1 cellular context compared by ENCODE assay signal in the genomic region with DNA sequence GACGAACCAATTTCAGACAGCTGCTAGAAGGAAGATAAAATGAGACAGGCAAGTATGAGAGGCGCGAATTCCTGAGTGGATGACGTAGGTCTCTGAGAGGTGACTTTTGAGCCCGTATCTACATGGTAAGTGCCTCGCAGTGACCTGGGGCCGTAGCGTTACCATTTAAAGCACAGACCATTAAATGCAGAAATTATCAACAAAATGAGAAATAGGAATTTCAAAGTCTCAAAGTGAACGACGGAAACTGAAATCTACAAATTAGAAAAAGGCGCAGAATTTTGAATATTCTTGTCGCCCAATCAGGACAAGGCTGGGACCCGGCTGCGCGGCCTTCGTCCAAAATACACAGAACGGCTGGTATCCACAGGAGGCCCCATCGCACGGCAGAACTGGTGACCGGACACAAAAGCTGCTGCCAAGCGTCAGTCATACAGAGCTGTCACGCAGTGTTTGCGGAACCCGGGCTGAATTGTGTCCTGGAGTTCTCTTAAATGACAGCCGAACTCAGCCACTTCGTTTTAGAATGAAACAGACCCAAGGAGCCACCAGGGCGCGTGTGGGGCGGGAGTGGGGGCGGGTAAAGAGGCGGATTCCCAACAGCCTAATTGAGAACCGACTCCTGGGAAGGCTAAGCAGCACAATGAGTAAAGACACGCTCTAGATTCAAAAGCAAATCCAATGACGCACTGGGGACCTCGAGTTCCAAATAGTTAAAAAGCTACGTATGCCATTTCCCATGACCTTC.
A peak's percentile ranks its signal among the peaks of the same experiment; 100 is the strongest.
TF ChIP-seq lines count a peak whose summit lies in the region.

No MANE protein-coding gene starts in this region.

TF ChIP-seq in WTC11, 78 proteins besides CTCF, POLR2A, EP300 and RAD21 (continues in another document):
- TF ChIP-seq, protein P1, sequence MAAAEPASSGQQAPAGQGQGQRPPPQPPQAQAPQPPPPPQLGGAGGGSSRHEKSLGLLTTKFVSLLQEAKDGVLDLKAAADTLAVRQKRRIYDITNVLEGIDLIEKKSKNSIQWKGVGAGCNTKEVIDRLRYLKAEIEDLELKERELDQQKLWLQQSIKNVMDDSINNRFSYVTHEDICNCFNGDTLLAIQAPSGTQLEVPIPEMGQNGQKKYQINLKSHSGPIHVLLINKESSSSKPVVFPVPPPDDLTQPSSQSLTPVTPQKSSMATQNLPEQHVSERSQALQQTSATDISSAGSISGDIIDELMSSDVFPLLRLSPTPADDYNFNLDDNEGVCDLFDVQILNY (CRISPR knock-in tag; IDR thresholded peaks at IDR 0.05): no peak
- TF ChIP-seq, protein P2, sequence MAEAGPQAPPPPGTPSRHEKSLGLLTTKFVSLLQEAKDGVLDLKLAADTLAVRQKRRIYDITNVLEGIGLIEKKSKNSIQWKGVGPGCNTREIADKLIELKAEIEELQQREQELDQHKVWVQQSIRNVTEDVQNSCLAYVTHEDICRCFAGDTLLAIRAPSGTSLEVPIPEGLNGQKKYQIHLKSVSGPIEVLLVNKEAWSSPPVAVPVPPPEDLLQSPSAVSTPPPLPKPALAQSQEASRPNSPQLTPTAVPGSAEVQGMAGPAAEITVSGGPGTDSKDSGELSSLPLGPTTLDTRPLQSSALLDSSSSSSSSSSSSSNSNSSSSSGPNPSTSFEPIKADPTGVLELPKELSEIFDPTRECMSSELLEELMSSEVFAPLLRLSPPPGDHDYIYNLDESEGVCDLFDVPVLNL (CRISPR knock-in tag; IDR thresholded peaks at IDR 0.05; ENCODE audit: borderline replicate concordance, low read depth): no peak
- TF ChIP-seq OVOL2 (CRISPR knock-in tag; IDR thresholded peaks at IDR 0.05; ENCODE audit: borderline replicate concordance) (no peak), CBFB (CRISPR knock-in tag; IDR thresholded peaks at IDR 0.05; ENCODE audit: low read depth) (no peak), CREB1 (CRISPR knock-in tag; IDR thresholded peaks at IDR 0.05) (no peak), FOXP1 (CRISPR knock-in tag; IDR thresholded peaks at IDR 0.05; ENCODE audit: borderline replicate concordance) (0 out of 2 replicates have a peak, but pooled peaks have one; percentile 8), RORB (CRISPR knock-in tag; IDR thresholded peaks at IDR 0.05) (no peak), NFE2L1 (CRISPR knock-in tag; IDR thresholded peaks at IDR 0.05) (no peak), ZBTB21 (CRISPR knock-in tag; IDR thresholded peaks at IDR 0.05; ENCODE audit: borderline replicate concordance) (no peak), ATF1 (CRISPR knock-in tag; IDR thresholded peaks at IDR 0.05) (no peak), CREM (CRISPR knock-in tag; IDR thresholded peaks at IDR 0.05) (no peak), SMAD4 (CRISPR knock-in tag; IDR thresholded peaks at IDR 0.05) (no peak), EMX1 (CRISPR knock-in tag; IDR thresholded peaks at IDR 0.05) (peak; percentile 98), ZNF138 (CRISPR knock-in tag; conservative IDR thresholded peaks at IDR 0.05) (no peak)
- TF ChIP-seq, protein P3, sequence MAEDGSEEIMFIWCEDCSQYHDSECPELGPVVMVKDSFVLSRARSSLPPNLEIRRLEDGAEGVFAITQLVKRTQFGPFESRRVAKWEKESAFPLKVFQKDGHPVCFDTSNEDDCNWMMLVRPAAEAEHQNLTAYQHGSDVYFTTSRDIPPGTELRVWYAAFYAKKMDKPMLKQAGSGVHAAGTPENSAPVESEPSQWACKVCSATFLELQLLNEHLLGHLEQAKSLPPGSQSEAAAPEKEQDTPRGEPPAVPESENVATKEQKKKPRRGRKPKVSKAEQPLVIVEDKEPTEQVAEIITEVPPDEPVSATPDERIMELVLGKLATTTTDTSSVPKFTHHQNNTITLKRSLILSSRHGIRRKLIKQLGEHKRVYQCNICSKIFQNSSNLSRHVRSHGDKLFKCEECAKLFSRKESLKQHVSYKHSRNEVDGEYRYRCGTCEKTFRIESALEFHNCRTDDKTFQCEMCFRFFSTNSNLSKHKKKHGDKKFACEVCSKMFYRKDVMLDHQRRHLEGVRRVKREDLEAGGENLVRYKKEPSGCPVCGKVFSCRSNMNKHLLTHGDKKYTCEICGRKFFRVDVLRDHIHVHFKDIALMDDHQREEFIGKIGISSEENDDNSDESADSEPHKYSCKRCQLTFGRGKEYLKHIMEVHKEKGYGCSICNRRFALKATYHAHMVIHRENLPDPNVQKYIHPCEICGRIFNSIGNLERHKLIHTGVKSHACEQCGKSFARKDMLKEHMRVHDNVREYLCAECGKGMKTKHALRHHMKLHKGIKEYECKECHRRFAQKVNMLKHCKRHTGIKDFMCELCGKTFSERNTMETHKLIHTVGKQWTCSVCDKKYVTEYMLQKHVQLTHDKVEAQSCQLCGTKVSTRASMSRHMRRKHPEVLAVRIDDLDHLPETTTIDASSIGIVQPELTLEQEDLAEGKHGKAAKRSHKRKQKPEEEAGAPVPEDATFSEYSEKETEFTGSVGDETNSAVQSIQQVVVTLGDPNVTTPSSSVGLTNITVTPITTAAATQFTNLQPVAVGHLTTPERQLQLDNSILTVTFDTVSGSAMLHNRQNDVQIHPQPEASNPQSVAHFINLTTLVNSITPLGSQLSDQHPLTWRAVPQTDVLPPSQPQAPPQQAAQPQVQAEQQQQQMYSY (CRISPR knock-in tag; IDR thresholded peaks at IDR 0.05): no peak
- TF ChIP-seq, protein P4, sequence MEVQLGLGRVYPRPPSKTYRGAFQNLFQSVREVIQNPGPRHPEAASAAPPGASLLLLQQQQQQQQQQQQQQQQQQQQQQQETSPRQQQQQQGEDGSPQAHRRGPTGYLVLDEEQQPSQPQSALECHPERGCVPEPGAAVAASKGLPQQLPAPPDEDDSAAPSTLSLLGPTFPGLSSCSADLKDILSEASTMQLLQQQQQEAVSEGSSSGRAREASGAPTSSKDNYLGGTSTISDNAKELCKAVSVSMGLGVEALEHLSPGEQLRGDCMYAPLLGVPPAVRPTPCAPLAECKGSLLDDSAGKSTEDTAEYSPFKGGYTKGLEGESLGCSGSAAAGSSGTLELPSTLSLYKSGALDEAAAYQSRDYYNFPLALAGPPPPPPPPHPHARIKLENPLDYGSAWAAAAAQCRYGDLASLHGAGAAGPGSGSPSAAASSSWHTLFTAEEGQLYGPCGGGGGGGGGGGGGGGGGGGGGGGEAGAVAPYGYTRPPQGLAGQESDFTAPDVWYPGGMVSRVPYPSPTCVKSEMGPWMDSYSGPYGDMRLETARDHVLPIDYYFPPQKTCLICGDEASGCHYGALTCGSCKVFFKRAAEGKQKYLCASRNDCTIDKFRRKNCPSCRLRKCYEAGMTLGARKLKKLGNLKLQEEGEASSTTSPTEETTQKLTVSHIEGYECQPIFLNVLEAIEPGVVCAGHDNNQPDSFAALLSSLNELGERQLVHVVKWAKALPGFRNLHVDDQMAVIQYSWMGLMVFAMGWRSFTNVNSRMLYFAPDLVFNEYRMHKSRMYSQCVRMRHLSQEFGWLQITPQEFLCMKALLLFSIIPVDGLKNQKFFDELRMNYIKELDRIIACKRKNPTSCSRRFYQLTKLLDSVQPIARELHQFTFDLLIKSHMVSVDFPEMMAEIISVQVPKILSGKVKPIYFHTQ (CRISPR knock-in tag; IDR thresholded peaks at IDR 0.05): peak; percentile 98
- TF ChIP-seq, protein P5, sequence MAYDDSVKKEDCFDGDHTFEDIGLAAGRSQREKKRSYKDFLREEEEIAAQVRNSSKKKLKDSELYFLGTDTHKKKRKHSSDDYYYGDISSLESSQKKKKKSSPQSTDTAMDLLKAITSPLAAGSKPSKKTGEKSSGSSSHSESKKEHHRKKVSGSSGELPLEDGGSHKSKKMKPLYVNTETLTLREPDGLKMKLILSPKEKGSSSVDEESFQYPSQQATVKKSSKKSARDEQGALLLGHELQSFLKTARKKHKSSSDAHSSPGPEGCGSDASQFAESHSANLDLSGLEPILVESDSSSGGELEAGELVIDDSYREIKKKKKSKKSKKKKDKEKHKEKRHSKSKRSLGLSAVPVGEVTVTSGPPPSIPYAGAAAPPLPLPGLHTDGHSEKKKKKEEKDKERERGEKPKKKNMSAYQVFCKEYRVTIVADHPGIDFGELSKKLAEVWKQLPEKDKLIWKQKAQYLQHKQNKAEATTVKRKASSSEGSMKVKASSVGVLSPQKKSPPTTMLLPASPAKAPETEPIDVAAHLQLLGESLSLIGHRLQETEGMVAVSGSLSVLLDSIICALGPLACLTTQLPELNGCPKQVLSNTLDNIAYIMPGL (CRISPR knock-in tag; IDR thresholded peaks at IDR 0.05): no peak; the same call in 1 of the 2 replicates
- TF ChIP-seq, protein P6, sequence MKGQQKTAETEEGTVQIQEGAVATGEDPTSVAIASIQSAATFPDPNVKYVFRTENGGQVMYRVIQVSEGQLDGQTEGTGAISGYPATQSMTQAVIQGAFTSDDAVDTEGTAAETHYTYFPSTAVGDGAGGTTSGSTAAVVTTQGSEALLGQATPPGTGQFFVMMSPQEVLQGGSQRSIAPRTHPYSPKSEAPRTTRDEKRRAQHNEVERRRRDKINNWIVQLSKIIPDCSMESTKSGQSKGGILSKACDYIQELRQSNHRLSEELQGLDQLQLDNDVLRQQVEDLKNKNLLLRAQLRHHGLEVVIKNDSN (CRISPR knock-in tag; IDR thresholded peaks at IDR 0.05): no peak
- TF ChIP-seq, protein P7, sequence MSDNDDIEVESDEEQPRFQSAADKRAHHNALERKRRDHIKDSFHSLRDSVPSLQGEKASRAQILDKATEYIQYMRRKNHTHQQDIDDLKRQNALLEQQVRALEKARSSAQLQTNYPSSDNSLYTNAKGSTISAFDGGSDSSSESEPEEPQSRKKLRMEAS (CRISPR knock-in tag; IDR thresholded peaks at IDR 0.05): peak; percentile 24; the same call in 1 of the 2 replicates
- TF ChIP-seq, protein P8, sequence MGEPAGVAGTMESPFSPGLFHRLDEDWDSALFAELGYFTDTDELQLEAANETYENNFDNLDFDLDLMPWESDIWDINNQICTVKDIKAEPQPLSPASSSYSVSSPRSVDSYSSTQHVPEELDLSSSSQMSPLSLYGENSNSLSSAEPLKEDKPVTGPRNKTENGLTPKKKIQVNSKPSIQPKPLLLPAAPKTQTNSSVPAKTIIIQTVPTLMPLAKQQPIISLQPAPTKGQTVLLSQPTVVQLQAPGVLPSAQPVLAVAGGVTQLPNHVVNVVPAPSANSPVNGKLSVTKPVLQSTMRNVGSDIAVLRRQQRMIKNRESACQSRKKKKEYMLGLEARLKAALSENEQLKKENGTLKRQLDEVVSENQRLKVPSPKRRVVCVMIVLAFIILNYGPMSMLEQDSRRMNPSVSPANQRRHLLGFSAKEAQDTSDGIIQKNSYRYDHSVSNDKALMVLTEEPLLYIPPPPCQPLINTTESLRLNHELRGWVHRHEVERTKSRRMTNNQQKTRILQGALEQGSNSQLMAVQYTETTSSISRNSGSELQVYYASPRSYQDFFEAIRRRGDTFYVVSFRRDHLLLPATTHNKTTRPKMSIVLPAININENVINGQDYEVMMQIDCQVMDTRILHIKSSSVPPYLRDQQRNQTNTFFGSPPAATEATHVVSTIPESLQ (CRISPR knock-in tag; IDR thresholded peaks at IDR 0.05): no peak
- TF ChIP-seq, protein P9, sequence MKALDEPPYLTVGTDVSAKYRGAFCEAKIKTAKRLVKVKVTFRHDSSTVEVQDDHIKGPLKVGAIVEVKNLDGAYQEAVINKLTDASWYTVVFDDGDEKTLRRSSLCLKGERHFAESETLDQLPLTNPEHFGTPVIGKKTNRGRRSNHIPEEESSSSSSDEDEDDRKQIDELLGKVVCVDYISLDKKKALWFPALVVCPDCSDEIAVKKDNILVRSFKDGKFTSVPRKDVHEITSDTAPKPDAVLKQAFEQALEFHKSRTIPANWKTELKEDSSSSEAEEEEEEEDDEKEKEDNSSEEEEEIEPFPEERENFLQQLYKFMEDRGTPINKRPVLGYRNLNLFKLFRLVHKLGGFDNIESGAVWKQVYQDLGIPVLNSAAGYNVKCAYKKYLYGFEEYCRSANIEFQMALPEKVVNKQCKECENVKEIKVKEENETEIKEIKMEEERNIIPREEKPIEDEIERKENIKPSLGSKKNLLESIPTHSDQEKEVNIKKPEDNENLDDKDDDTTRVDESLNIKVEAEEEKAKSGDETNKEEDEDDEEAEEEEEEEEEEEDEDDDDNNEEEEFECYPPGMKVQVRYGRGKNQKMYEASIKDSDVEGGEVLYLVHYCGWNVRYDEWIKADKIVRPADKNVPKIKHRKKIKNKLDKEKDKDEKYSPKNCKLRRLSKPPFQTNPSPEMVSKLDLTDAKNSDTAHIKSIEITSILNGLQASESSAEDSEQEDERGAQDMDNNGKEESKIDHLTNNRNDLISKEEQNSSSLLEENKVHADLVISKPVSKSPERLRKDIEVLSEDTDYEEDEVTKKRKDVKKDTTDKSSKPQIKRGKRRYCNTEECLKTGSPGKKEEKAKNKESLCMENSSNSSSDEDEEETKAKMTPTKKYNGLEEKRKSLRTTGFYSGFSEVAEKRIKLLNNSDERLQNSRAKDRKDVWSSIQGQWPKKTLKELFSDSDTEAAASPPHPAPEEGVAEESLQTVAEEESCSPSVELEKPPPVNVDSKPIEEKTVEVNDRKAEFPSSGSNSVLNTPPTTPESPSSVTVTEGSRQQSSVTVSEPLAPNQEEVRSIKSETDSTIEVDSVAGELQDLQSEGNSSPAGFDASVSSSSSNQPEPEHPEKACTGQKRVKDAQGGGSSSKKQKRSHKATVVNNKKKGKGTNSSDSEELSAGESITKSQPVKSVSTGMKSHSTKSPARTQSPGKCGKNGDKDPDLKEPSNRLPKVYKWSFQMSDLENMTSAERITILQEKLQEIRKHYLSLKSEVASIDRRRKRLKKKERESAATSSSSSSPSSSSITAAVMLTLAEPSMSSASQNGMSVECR (CRISPR knock-in tag; IDR thresholded peaks at IDR 0.05; ENCODE audit: borderline replicate concordance): peak; percentile 75
- TF ChIP-seq, protein P10, sequence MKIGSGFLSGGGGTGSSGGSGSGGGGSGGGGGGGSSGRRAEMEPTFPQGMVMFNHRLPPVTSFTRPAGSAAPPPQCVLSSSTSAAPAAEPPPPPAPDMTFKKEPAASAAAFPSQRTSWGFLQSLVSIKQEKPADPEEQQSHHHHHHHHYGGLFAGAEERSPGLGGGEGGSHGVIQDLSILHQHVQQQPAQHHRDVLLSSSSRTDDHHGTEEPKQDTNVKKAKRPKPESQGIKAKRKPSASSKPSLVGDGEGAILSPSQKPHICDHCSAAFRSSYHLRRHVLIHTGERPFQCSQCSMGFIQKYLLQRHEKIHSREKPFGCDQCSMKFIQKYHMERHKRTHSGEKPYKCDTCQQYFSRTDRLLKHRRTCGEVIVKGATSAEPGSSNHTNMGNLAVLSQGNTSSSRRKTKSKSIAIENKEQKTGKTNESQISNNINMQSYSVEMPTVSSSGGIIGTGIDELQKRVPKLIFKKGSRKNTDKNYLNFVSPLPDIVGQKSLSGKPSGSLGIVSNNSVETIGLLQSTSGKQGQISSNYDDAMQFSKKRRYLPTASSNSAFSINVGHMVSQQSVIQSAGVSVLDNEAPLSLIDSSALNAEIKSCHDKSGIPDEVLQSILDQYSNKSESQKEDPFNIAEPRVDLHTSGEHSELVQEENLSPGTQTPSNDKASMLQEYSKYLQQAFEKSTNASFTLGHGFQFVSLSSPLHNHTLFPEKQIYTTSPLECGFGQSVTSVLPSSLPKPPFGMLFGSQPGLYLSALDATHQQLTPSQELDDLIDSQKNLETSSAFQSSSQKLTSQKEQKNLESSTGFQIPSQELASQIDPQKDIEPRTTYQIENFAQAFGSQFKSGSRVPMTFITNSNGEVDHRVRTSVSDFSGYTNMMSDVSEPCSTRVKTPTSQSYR (CRISPR knock-in tag; IDR thresholded peaks at IDR 0.05): no peak
- TF ChIP-seq, protein P11, sequence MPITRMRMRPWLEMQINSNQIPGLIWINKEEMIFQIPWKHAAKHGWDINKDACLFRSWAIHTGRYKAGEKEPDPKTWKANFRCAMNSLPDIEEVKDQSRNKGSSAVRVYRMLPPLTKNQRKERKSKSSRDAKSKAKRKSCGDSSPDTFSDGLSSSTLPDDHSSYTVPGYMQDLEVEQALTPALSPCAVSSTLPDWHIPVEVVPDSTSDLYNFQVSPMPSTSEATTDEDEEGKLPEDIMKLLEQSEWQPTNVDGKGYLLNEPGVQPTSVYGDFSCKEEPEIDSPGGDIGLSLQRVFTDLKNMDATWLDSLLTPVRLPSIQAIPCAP (CRISPR knock-in tag; IDR thresholded peaks at IDR 0.05): no peak
- TF ChIP-seq, protein P12, sequence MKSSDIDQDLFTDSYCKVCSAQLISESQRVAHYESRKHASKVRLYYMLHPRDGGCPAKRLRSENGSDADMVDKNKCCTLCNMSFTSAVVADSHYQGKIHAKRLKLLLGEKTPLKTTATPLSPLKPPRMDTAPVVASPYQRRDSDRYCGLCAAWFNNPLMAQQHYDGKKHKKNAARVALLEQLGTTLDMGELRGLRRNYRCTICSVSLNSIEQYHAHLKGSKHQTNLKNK (CRISPR knock-in tag; IDR thresholded peaks at IDR 0.05): no peak
